8 cellular contexts compared by ENCODE assay signal in genomic region chr19:38079926-38080380, GRCh38.
A peak's percentile ranks its signal among the peaks of the same experiment; 100 is the strongest.
DNase-seq lines count a peak whose midpoint lies in the region; ATAC-seq, FAIRE-seq and TF ChIP-seq lines count a peak whose summit lies in the region.

No MANE protein-coding gene starts in this region.

- no peak overlapping the region for H3K27ac ChIP-seq in A673 (ENCODE audit: low read depth, low read length, poor library complexity, severe bottlenecking)
- H3K27ac ChIP-seq in OCI-LY7 (ENCODE audit: low read depth, low read length, poor library complexity, severe bottlenecking) = peak overlapping the region; percentile 59
- H3K27ac ChIP-seq in fibroblast of lung (ENCODE audit: insufficient read depth, low read length) = peak overlapping the region; percentile 38
- H3K27ac ChIP-seq in uterus = no peak overlapping the region

- H3K27me3 ChIP-seq in A673 (replicated peaks; ENCODE audit: insufficient read depth, low read depth, low read length, poor library complexity) (no peaks in the 10 kb centered on the region), fibroblast of lung (ENCODE audit: control insufficient read depth, insufficient read depth, low read length) (no peaks in the 10 kb centered on the region), uterus (no peaks in the 10 kb centered on the region)

- H3K9me2 ChIP-seq in OCI-LY7 (ENCODE audit: insufficient read depth, low read length) = no peaks in the 10 kb centered on the region

- in situ Hi-C loops in GM13976 (cut with MboI; ENCODE audit: low sequenced_read_pairs, unreplicated experiment) = no loop called here

- no peaks in the 10 kb centered on the region for H3K9me3 ChIP-seq in A673 (ENCODE audit: low read depth, low read length, poor library complexity, severe bottlenecking)
- no peaks in the 10 kb centered on the region for H3K9me3 ChIP-seq in OCI-LY7 (ENCODE audit: low read length)
- no peaks in the 10 kb centered on the region for H3K9me3 ChIP-seq in fibroblast of lung (ENCODE audit: control insufficient read depth, insufficient read depth, low read depth, low read length)
- peaks cover 0 to 5% of the 10 kb centered on the region in 2 donors for H3K9me3 ChIP-seq in uterus

- H3K4me1 ChIP-seq in A673 (ENCODE audit: insufficient read depth, low read length, poor library complexity, severe bottlenecking) (no peaks in the 10 kb centered on the region), OCI-LY7 (ENCODE audit: insufficient read depth, low read length, poor library complexity, severe bottlenecking) (peaks cover 18% of the 10 kb centered on the region), fibroblast of lung (ENCODE audit: control insufficient read depth, extremely low read depth, insufficient read depth, low read length) (peaks cover 8% of the 10 kb centered on the region), uterus (no peaks in the 10 kb centered on the region)

- no peak for TF ChIP-seq POLR2A in uterus (IDR thresholded peaks at IDR 0.05)

- peak overlapping the region; percentile 46 for H3K4me2 ChIP-seq in OCI-LY7 (ENCODE audit: low read length)
- peak overlapping the region; percentile 46 for H3K4me2 ChIP-seq in fibroblast of lung (ENCODE audit: extremely low read depth, insufficient read depth, low read length)

- BruUV-seq in A673 (replicated peaks; lab: Mats Ljungman, UMichigan) = no TSS peak
- no TSS peak for BruUV-seq in OCI-LY7 (replicated peaks; lab: Mats Ljungman, UMichigan)

- TF ChIP-seq CTCF in A673 (conservative IDR thresholded peaks at IDR 0.05; ENCODE audit: low read depth, low read length) = no peak
- no peak for TF ChIP-seq CTCF in GM13976 (IDR thresholded peaks at IDR 0.05; ENCODE audit: borderline replicate concordance, control extremely low read depth, extremely low read depth, insufficient read depth, missing control alignments)
- TF ChIP-seq CTCF in OCI-LY7 (conservative IDR thresholded peaks at IDR 0.05; ENCODE audit: low read length) = no peak
- TF ChIP-seq CTCF in fibroblast of lung (conservative IDR thresholded peaks at IDR 0.05 in 1 of 2, IDR thresholded peaks at IDR 0.05 in 1 of 2; ENCODE audit: low read depth in 1 of 2, low read length in 2 of 2) = no peak
- no peak for TF ChIP-seq CTCF in uterus (IDR thresholded peaks at IDR 0.05)

- POLR2A ChIA-PET in A673 (lab: Charles Lee; ENCODE audit: low non-redundant PET) = no interaction called here
- POLR2A ChIA-PET in OCI-LY7 (lab: Charles Lee) = interaction anchor here (0.7 kb wide), 1 partner anchor 168 kb away, joined by 3 read pairs; no protein-coding TSS in a partner anchor

- H3K9ac ChIP-seq in fibroblast of lung (ENCODE audit: insufficient read depth, low read length) = no peak overlapping the region

- DNase-seq in A673 (ENCODE audit: low spot score) (peak; percentile 27), GM13976 (ENCODE audit: low spot score) (peak; percentile 79), OCI-LY7 (ENCODE audit: low spot score) (peak; percentile 70), fibroblast of lung (ENCODE audit: low read depth in 2 of 2) (peak; percentile 75 to 96), urothelium cell line (ENCODE audit: low spot score) (peak; percentile 78), uterus (no peak), NK-92 (lab: John Stamatoyannopoulos, UW; ENCODE audit: unreplicated experiment) (no peak)

- FAIRE-seq in urothelium cell line (lab: Jason Lieb, UNC) = no peak

- H3K4me3 ChIP-seq in A673 (ENCODE audit: low read depth, low read length, poor library complexity, severe bottlenecking) (no peak overlapping the region), OCI-LY7 (ENCODE audit: low read depth, low read length, poor library complexity, severe bottlenecking) (peak overlapping the region; percentile 4), fibroblast of lung (replicated peaks in 1 of 4; ENCODE audit: control extremely low read depth in 1 of 4, insufficient read depth in 1 of 4, low read depth in 3 of 4, low read length in 4 of 4) (no peak overlapping the region), uterus (no peak overlapping the region)

- no peaks in the 10 kb centered on the region for H3K79me2 ChIP-seq in OCI-LY7 (ENCODE audit: insufficient read depth, low read depth, low read length)
- H3K79me2 ChIP-seq in fibroblast of lung (ENCODE audit: control insufficient read depth, insufficient read depth, low read length) = no peaks in the 10 kb centered on the region

- H4K20me1 ChIP-seq in OCI-LY7 (ENCODE audit: insufficient read depth, low read length) (no peaks in the 10 kb centered on the region), fibroblast of lung (ENCODE audit: control insufficient read depth, extremely low read depth, insufficient read depth, low read length) (no peaks in the 10 kb centered on the region)

- CTCF ChIA-PET in A673 (lab: Charles Lee) = no interaction called here
- CTCF ChIA-PET in OCI-LY7 (lab: Charles Lee; ENCODE audit: unreplicated experiment) = no interaction called here

- H3K36me3 ChIP-seq in A673 (ENCODE audit: insufficient read depth, low read length, poor library complexity, severe bottlenecking) (no peaks in the 10 kb centered on the region), OCI-LY7 (ENCODE audit: insufficient read depth, low read length) (peaks cover 32% of the 10 kb centered on the region; the same call in 1 of the 2 replicates), fibroblast of lung (ENCODE audit: control insufficient read depth, insufficient read depth, low read length) (peaks cover 4% of the 10 kb centered on the region), uterus (no peaks in the 10 kb centered on the region)

- peak; percentile 73 for ATAC-seq in HG03196 (IDR thresholded peaks at IDR 0.05; ENCODE audit: unreplicated experiment)

- H2AFZ ChIP-seq in OCI-LY7 (ENCODE audit: low read length) (no peak overlapping the region), fibroblast of lung (ENCODE audit: low read length) (no peak overlapping the region)

- intact Hi-C loops in A673 (cut with micrococcal nuclease; ENCODE audit: unreplicated experiment) (no loop called here), OCI-LY7 (cut with micrococcal nuclease; ENCODE audit: unreplicated experiment) (no loop called here), uterus (cut with DNase I; ENCODE audit: low total_unique reads) (no loop called here)

Comparison
In these comparisons a context has a peak if more than half of its experiments do, and no peak if none do; other contexts are left out.
1. DNase-seq: peak in A673 (single experiment), GM13976 (single experiment), OCI-LY7 (single experiment), fibroblast of lung (2 of 2) and urothelium cell line (single experiment); none in uterus (0 of 2) and NK-92 (single experiment).
2. H3K27ac ChIP-seq: peak in OCI-LY7 (single experiment) and fibroblast of lung (single experiment); none in A673 (single experiment) and uterus (0 of 2).